ENCODE assay signal across 7 cellular contexts in the genomic region with DNA sequence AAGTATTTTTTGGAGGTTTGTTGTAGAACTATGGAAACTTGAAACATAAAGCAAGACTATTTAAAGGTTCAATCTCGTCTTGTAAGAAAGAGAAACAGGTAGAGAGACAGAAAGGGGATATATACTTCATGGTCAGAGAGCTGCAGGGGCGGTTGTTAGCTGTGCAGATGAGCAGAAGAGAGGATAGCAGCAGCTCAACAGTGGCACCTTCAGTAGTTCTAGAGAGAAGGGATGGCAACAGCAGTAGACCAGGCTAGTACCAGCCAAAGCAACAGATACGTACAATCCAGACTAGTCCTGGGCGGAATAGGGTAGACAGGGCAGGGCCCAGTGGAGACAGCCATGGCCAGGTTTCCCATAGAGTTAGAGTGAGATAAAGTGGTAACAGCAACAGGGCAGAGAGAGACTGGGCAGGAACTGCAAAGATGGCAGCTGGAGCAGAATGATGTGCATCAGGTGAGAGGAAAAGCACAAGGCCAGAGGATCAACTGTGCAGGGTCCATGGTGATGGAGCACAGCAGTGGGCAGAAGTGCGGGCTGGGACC.
A peak's percentile ranks its signal among the peaks of the same experiment; 100 is the strongest.
DNase-seq lines count a peak whose midpoint lies in the region; ATAC-seq lines count a peak whose summit lies in the region.

No MANE protein-coding gene starts in this region.

- ATAC-seq in GM18867 (IDR thresholded peaks at IDR 0.05; ENCODE audit: unreplicated experiment), result peak; percentile 80
- peak; percentile 86 for ATAC-seq in HG02759 (IDR thresholded peaks at IDR 0.05; ENCODE audit: unreplicated experiment)

- peak; percentile 24 to 89 for DNase-seq in NCI-H446 (lab: John Stamatoyannopoulos, UW)
- peak; percentile 54 to 70 for DNase-seq in activated CD4-positive, alpha-beta T cell treated with anti-CD3 and anti-CD28 coated beads, Interleukin-2, amount 50 U/mL, for 48 hours
- DNase-seq in foreskin melanocyte, result peak; percentile 38
- DNase-seq in stimulated activated CD8-positive, alpha-beta memory T cell treated with anti-CD3 and anti-CD28 coated beads, Interleukin-4, amount 100 ng/mL, for 48 hours, result peak; percentile 68
- no peak for DNase-seq in NCI-H1092 treated with DMSO at 0.1 percent for 48 hours (lab: John Stamatoyannopoulos, UW)
